ENCODE assay signal across 15 cellular contexts in genomic region chr2:100524331-100524730, GRCh38. TPM values are rescaled to one million over a fixed set of nuclear protein-coding genes. Genes with fewer than 3 reads are reported as not detected.
DNase-seq lines count a peak whose midpoint lies in the region; TF ChIP-seq lines count a peak whose summit lies in the region.
"Had no signal": no experiment of that assay in that cellular context is flagged by ENCODE, and none has a peak within 500 bp of the region (broad histone marks: within the 10 kb centered on the region; RNA-seq: fewer than 3 reads in every experiment).

No MANE protein-coding gene starts in this region.

- no peak overlapping the region for H3K9ac ChIP-seq in mammary epithelial cell (ENCODE audit: insufficient read depth, low read length)
- H3K9ac ChIP-seq: BLaER1 had no signal

- 81% methylated on average over 2 of the region's 2 CpGs for WGBS in mammary epithelial cell (ENCODE audit: low coverage, missing lambda C conversion rate)

- no peak overlapping the region for H3K4me3 Mint-ChIP-seq in Calu3 (ENCODE audit: low read depth, unreplicated experiment)
- H3K4me3 Mint-ChIP-seq: CD8-positive, alpha-beta T cell had no signal

- no peak overlapping the region for H3K4me2 ChIP-seq in mammary epithelial cell (ENCODE audit: insufficient read depth, low read depth, low read length)
- H3K4me2 ChIP-seq: BLaER1 had no signal

- H3K27ac ChIP-seq in mammary epithelial cell (ENCODE audit: insufficient read depth, low read depth, low read length): no peak overlapping the region
- no peak overlapping the region for H3K27ac ChIP-seq in breast epithelium
- H3K27ac ChIP-seq in brain microvascular endothelial cell: no peak overlapping the region
- H3K27ac ChIP-seq: BLaER1 had no signal

- intact Hi-C loops in mammary epithelial cell (cut with micrococcal nuclease) (no loop called here), breast epithelium (cut with DNase I; ENCODE audit: low total_unique reads) (no loop called here), Calu3 (cut with micrococcal nuclease; ENCODE audit: unreplicated experiment) (no loop called here)

- H3K27me3 Mint-ChIP-seq in Calu3 (ENCODE audit: unreplicated experiment): peaks cover 14% of the 10 kb centered on the region

- in situ Hi-C loops in mammary epithelial cell (cut with MboI; ENCODE audit: low sequenced_read_pairs in 2 of 2): no loop called here
- in situ Hi-C loops in brain microvascular endothelial cell (cut with HindIII; ENCODE audit: low pct_ligation_motif_present, low sequenced_read_pairs): no loop called here

- BruUV-seq in mammary epithelial cell (replicated peaks; lab: Mats Ljungman, UMichigan): no TSS peak
- BruUV-seq in Calu3 (replicated peaks; lab: Mats Ljungman, UMichigan): no TSS peak

- H3K4me1 ChIP-seq in mammary epithelial cell (ENCODE audit: insufficient read depth, low read length): no peaks in the 10 kb centered on the region
- no peaks in the 10 kb centered on the region for H3K4me1 ChIP-seq in breast epithelium
- H3K4me1 ChIP-seq: BLaER1 had no signal

- H3K27ac Mint-ChIP-seq in Calu3 (ENCODE audit: unreplicated experiment): no peak overlapping the region
- H3K27ac Mint-ChIP-seq: CD8-positive, alpha-beta T cell had no signal

- DNase-seq in mammary epithelial cell: peak; percentile 71
- DNase-seq in breast epithelium (ENCODE audit: low spot score in 2 of 2): no peak
- DNase-seq in brain microvascular endothelial cell: peak; percentile 29
- DNase-seq in iris pigment epithelial cell (ENCODE audit: low read depth): peak; percentile 7
- no peak for DNase-seq in NCI-H510A treated with DMSO at 0.1 percent for 48 hours (lab: John Stamatoyannopoulos, UW)
- DNase-seq in Calu3: no peak
- DNase-seq in MG63: no peak
- DNase-seq in midbrain (lab: John Stamatoyannopoulos, UW): no peak
- DNase-seq: 8988T; CD8-positive, alpha-beta T cell; DND-41; NCI-H1436 treated with DMSO at 0.1 percent for 48 hours; NCI-H2029 treated with DMSO at 0.1 percent for 48 hours; NCI-H524 treated with DMSO at 0.1 percent for 48 hours had no signal

- H2AFZ ChIP-seq in mammary epithelial cell (ENCODE audit: low read depth, low read length): no peak overlapping the region

- peaks cover 2% of the 10 kb centered on the region for H3K27me3 ChIP-seq in mammary epithelial cell (ENCODE audit: insufficient read depth, low read length)
- H3K27me3 ChIP-seq in breast epithelium: no peaks in the 10 kb centered on the region
- H3K27me3 ChIP-seq in brain microvascular endothelial cell (replicated peaks): no peaks in the 10 kb centered on the region
- H3K27me3 ChIP-seq in MG63: no peaks in the 10 kb centered on the region
- H3K27me3 ChIP-seq: BLaER1 had no signal

- TF ChIP-seq CTCF in mammary epithelial cell (conservative IDR thresholded peaks at IDR 0.05 in 1 of 2, IDR thresholded peaks at IDR 0.05 in 1 of 2; ENCODE audit: extremely low read depth in 1 of 2, insufficient read depth in 1 of 2, low read depth in 1 of 2, low read length in 2 of 2) (no peak), breast epithelium (IDR thresholded peaks at IDR 0.05) (no peak), brain microvascular endothelial cell (IDR thresholded peaks at IDR 0.05; ENCODE audit: low read depth, low read length, missing control alignments) (no peak), Calu3 (IDR thresholded peaks at IDR 0.05; ENCODE audit: unreplicated experiment) (no peak)

- no peak for TF ChIP-seq POLR2A in breast epithelium (IDR thresholded peaks at IDR 0.05)

- CTCF ChIA-PET in mammary epithelial cell (lab: Charles Lee; ENCODE audit: low non-redundant PET): no interaction called here
- CTCF ChIA-PET in Calu3 (lab: Charles Lee): no interaction called here

- no peaks in the 10 kb centered on the region for H3K9me3 Mint-ChIP-seq in Calu3 (ENCODE audit: low read depth, unreplicated experiment)
- H3K9me3 Mint-ChIP-seq: CD8-positive, alpha-beta T cell had no signal

- no peaks in the 10 kb centered on the region for H3K79me2 ChIP-seq in mammary epithelial cell (ENCODE audit: insufficient read depth, low read length)

- H3K4me3 ChIP-seq in mammary epithelial cell (replicated peaks in 1 of 3; ENCODE audit: insufficient read depth in 1 of 3, low read depth in 2 of 3, low read length in 3 of 3) (no peak overlapping the region), breast epithelium (no peak overlapping the region), brain microvascular endothelial cell (ENCODE audit: low read depth, low read length) (no peak overlapping the region), MG63 (no peak overlapping the region)
- H3K4me3 ChIP-seq: BLaER1 had no signal

- no peaks in the 10 kb centered on the region for H3K36me3 Mint-ChIP-seq in Calu3 (ENCODE audit: insufficient read depth, unreplicated experiment)
- H3K36me3 Mint-ChIP-seq: CD8-positive, alpha-beta T cell had no signal

- H3K4me1 Mint-ChIP-seq in Calu3 (ENCODE audit: low read depth, unreplicated experiment): peaks cover 15% of the 10 kb centered on the region

- H4K20me1 ChIP-seq in mammary epithelial cell (ENCODE audit: insufficient read depth, low read length): no peaks in the 10 kb centered on the region
- H4K20me1 ChIP-seq: BLaER1 had no signal

- H3K36me3 ChIP-seq in mammary epithelial cell (ENCODE audit: insufficient read depth, low read length) (no peaks in the 10 kb centered on the region), breast epithelium (no peaks in the 10 kb centered on the region), brain microvascular endothelial cell (replicated peaks) (no peaks in the 10 kb centered on the region), MG63 (no peaks in the 10 kb centered on the region)
- H3K36me3 ChIP-seq: BLaER1 had no signal

- dilution Hi-C loops in mammary epithelial cell (cut with HindIII; ENCODE audit: low sequenced_read_pairs): no loop called here

- H3K9me3 ChIP-seq in mammary epithelial cell (replicated peaks; ENCODE audit: insufficient read depth, low read length): no peaks in the 10 kb centered on the region
- H3K9me3 ChIP-seq in breast epithelium: no peaks in the 10 kb centered on the region
- H3K9me3 ChIP-seq in MG63: no peaks in the 10 kb centered on the region
- H3K9me3 ChIP-seq: BLaER1 had no signal

RNA-seq across cellular contexts. Expression of gene PDCL3, which starts 38.5 kb away (rescaled TPM):
- total RNA-seq in mammary epithelial cell: 10 to 100 TPM; 20.8 to 25.7 TPM
- 24.4 TPM for polyA plus RNA-seq in mammary epithelial cell
- polyA minus RNA-seq in mammary epithelial cell: 42.6 TPM
- 10 to 100 TPM; 11.3 to 17.7 (median 14.4) TPM for total RNA-seq in breast epithelium
- total RNA-seq in Calu3 (2022): 23.0 and 27.8 TPM in 2 replicates
- total RNA-seq in MG63 (2014; rRNA removed; shearing (Covaris generic); ENCODE audit: low replicate concordance): 18.1 and 31.0 TPM in 2 replicates

RNA-seq across cellular contexts. Expression of gene NMS, which starts 54.0 kb away (rescaled TPM):
- total RNA-seq in mammary epithelial cell (not detected), breast epithelium (not detected), Calu3 (2022) (not detected in 2 replicates)
- polyA plus RNA-seq in mammary epithelial cell: not detected
- polyA minus RNA-seq in mammary epithelial cell: not detected
- total RNA-seq in MG63 (2014; rRNA removed; shearing (Covaris generic); ENCODE audit: low replicate concordance): not detected in 2 replicates
- total RNA-seq: CD8-positive, alpha-beta T cell had no signal

Comparison
In these comparisons a context has a peak if more than half of its experiments do, and no peak if none do; other contexts are left out.
1. DNase-seq: peak in mammary epithelial cell (single experiment), brain microvascular endothelial cell (single experiment) and iris pigment epithelial cell (single experiment); none in breast epithelium (0 of 2), NCI-H510A treated with DMSO at 0.1 percent for 48 hours (single experiment), Calu3 (single experiment), MG63 (single experiment) and midbrain (single experiment).